8 cellular contexts compared by ENCODE assay signal in genomic region chr12:50212071-50212467, GRCh38. TPM values are rescaled to one million over a fixed set of nuclear protein-coding genes. Genes with fewer than 3 reads are reported as not detected.
DNase-seq lines count a peak whose midpoint lies in the region; ATAC-seq and TF ChIP-seq lines count a peak whose summit lies in the region.

No MANE protein-coding gene starts in this region.

- no peaks in the 10 kb centered on the region for H3K9me3 ChIP-seq in stomach

- no peak for TF ChIP-seq POLR2A in stomach (IDR thresholded peaks at IDR 0.05)

- peaks cover 5 to 53% (median 22%) of the 10 kb centered on the region in 4 donors for H3K4me1 ChIP-seq in stomach

- TF ChIP-seq EP300 in stomach (IDR thresholded peaks at IDR 0.05) = no peak

- H3K27me3 ChIP-seq in stomach = no peaks in the 10 kb centered on the region

- H3K27me3 Mint-ChIP-seq in activated T-cell treated with anti-CD3 and anti-CD28 coated beads, Interleukin-2, amount 50 U/mL, for 72 hours (ENCODE audit: low read depth) = no peaks in the 10 kb centered on the region
- H3K27me3 Mint-ChIP-seq in activated CD8-positive, alpha-beta T cell treated with anti-CD3 and anti-CD28 coated beads, Interleukin-2, amount 10 ng/mL, durations not matched to agents 7 days and 5 days (ENCODE audit: low read depth) = no peaks in the 10 kb centered on the region
- peaks cover 0 to 2% (median 0%) of the 10 kb centered on the region in 3 donors for H3K27me3 Mint-ChIP-seq in immature natural killer cell (ENCODE audit: low read depth in 3 of 3)

- no peak overlapping the region for H3K4me3 ChIP-seq in stomach

- TF ChIP-seq CTCF in stomach (IDR thresholded peaks at IDR 0.05) = no peak

- H3K36me3 Mint-ChIP-seq in activated T-cell treated with anti-CD3 and anti-CD28 coated beads, Interleukin-2, amount 50 U/mL, for 72 hours (ENCODE audit: insufficient read depth in 2 of 2) = peaks cover 6 to 27% of the 10 kb centered on the region in 2 donors
- H3K36me3 Mint-ChIP-seq in activated CD8-positive, alpha-beta T cell treated with anti-CD3 and anti-CD28 coated beads, Interleukin-2, amount 10 ng/mL, durations not matched to agents 7 days and 5 days (ENCODE audit: low read depth) = peaks cover 12% of the 10 kb centered on the region
- H3K36me3 Mint-ChIP-seq in immature natural killer cell = peaks cover 0 to 4% (median 3%) of the 10 kb centered on the region in 3 donors

- POLR2A ChIA-PET in activated CD8-positive, alpha-beta T cell treated with anti-CD3 and anti-CD28 coated beads, Interleukin-2, amount 10 ng/mL, durations not matched to agents 7 days and 5 days (lab: Charles Lee) = interaction anchor here (0.7 to 2.7 kb wide), 3 partner anchors 10 to 102 kb away, joined by 3 to 14 read pairs (median 3); partner anchors contain the start of gene CERS5

- no peak for DNase-seq in activated T-cell treated with anti-CD3 and anti-CD28 coated beads, Interleukin-2, amount 50 U/mL, for 72 hours
- no peak for DNase-seq in activated T-cell treated with anti-CD3 and anti-CD28 coated beads, Interleukin-2, amount 50 U/mL, for 1 hour
- no peak for DNase-seq in activated CD8-positive, alpha-beta T cell treated with anti-CD3 and anti-CD28 coated beads, Interleukin-2, amount 10 ng/mL, durations not matched to agents 7 days and 5 days
- DNase-seq in immature natural killer cell = no peak
- no peak for DNase-seq in stomach
- no peak for DNase-seq in G401 (ENCODE audit: low spot score)
- no peak for DNase-seq in mucosa of gallbladder (ENCODE audit: low spot score)
- DNase-seq in occipital lobe (lab: John Stamatoyannopoulos, UW) = no peak

- H3K36me3 ChIP-seq in stomach = peaks cover 3 to 22% (median 17%) of the 10 kb centered on the region in 4 donors

- CTCF ChIA-PET in activated CD8-positive, alpha-beta T cell treated with anti-CD3 and anti-CD28 coated beads, Interleukin-2, amount 10 ng/mL, durations not matched to agents 7 days and 5 days (lab: Charles Lee) = interaction anchor here (0.8 to 4.0 kb wide), 10 partner anchors 8 to 244 kb away, joined by 3 to 34 read pairs (median 4); partner anchors contain the start of genes COX14 and LIMA1

- H3K4me1 Mint-ChIP-seq in activated T-cell treated with anti-CD3 and anti-CD28 coated beads, Interleukin-2, amount 50 U/mL, for 72 hours (ENCODE audit: low read depth) = peaks cover 54% of the 10 kb centered on the region
- H3K4me1 Mint-ChIP-seq in activated CD8-positive, alpha-beta T cell treated with anti-CD3 and anti-CD28 coated beads, Interleukin-2, amount 10 ng/mL, durations not matched to agents 7 days and 5 days (ENCODE audit: low read depth) = peaks cover 39% of the 10 kb centered on the region
- H3K4me1 Mint-ChIP-seq in immature natural killer cell = peaks cover 24 to 44% of the 10 kb centered on the region in 2 donors

- ATAC-seq in activated T-cell treated with anti-CD3 and anti-CD28 coated beads, Interleukin-2, amount 50 U/mL, for 72 hours (replicated peaks in 1 of 2) = no peak
- no peak for ATAC-seq in activated CD8-positive, alpha-beta T cell treated with anti-CD3 and anti-CD28 coated beads, Interleukin-2, amount 10 ng/mL, durations not matched to agents 7 days and 5 days

- peak overlapping the region; percentile 99 for H3K27ac Mint-ChIP-seq in activated T-cell treated with anti-CD3 and anti-CD28 coated beads, Interleukin-2, amount 50 U/mL, for 72 hours
- peak overlapping the region; percentile 85 for H3K27ac Mint-ChIP-seq in activated CD8-positive, alpha-beta T cell treated with anti-CD3 and anti-CD28 coated beads, Interleukin-2, amount 10 ng/mL, durations not matched to agents 7 days and 5 days
- H3K27ac Mint-ChIP-seq in immature natural killer cell = peak overlapping the region; percentile 79 to 95 (median 90)

- intact Hi-C loops in stomach (cut with DNase I; ENCODE audit: low total_unique reads) = no loop called here

- 69 to 79% (median 77%) methylated on average over 2 of the region's 2 CpGs for WGBS in stomach, 5 donors

- in situ Hi-C loops in G401 (cut with HindIII; ENCODE audit: low sequenced_read_pairs) = no loop called here

- H3K27ac ChIP-seq in stomach = peak overlapping the region in 4 of 5 donors; percentile 10 to 66 (median 24)

- H3K9me3 Mint-ChIP-seq in activated T-cell treated with anti-CD3 and anti-CD28 coated beads, Interleukin-2, amount 50 U/mL, for 72 hours = no peaks in the 10 kb centered on the region
- H3K9me3 Mint-ChIP-seq in activated CD8-positive, alpha-beta T cell treated with anti-CD3 and anti-CD28 coated beads, Interleukin-2, amount 10 ng/mL, durations not matched to agents 7 days and 5 days (ENCODE audit: insufficient read depth) = no peaks in the 10 kb centered on the region
- H3K9me3 Mint-ChIP-seq in immature natural killer cell = no peaks in the 10 kb centered on the region

- H3K4me3 Mint-ChIP-seq in activated T-cell treated with anti-CD3 and anti-CD28 coated beads, Interleukin-2, amount 50 U/mL, for 72 hours = peak overlapping the region; percentile 53 to 79
- peak overlapping the region; percentile 32 for H3K4me3 Mint-ChIP-seq in activated CD8-positive, alpha-beta T cell treated with anti-CD3 and anti-CD28 coated beads, Interleukin-2, amount 10 ng/mL, durations not matched to agents 7 days and 5 days
- H3K4me3 Mint-ChIP-seq in immature natural killer cell = peak overlapping the region; percentile 56 to 71 (median 64)

RNA-seq across cellular contexts. Expression of gene CERS5, which starts 44.9 kb away (rescaled TPM):
- total RNA-seq in activated T-cell treated with anti-CD3 and anti-CD28 coated beads, Interleukin-2, amount 50 U/mL, for 72 hours = 10 to 100 TPM; 82.5 to 87.6 TPM
- 10 to 100 TPM; 38.7 to 40.6 TPM for total RNA-seq in activated CD8-positive, alpha-beta T cell treated with anti-CD3 and anti-CD28 coated beads, Interleukin-2, amount 10 ng/mL, durations not matched to agents 7 days and 5 days
- polyA plus RNA-seq in immature natural killer cell = 100 to 1,000 TPM in 1 of 3 donors, 10 to 100 TPM in 2; 57.2 to 104 (median 64.0) TPM
- total RNA-seq in stomach = 100 to 1,000 TPM in 1 of 5 donors, 10 to 100 TPM in 2, 1 to 10 TPM in 2; 3.2 to 114 (median 24.1) TPM
- 10 to 100 TPM; 20.7 to 52.6 (median 23.8) TPM for polyA plus RNA-seq in stomach
- 51.0 and 56.0 TPM in 2 replicates for total RNA-seq in G401 (2014; rRNA removed; shearing (Covaris generic))
- 37.9 TPM for total RNA-seq in mucosa of gallbladder
- total RNA-seq in occipital lobe = 115 TPM
